Comparison of ENCODE assay signal across 7 cellular contexts in genomic region chr4:16484711-16485110, GRCh38.
"Had no signal": no experiment of that assay in that cellular context is flagged by ENCODE, and none has a peak within 500 bp of the region (broad histone marks: within the 10 kb centered on the region; RNA-seq: fewer than 3 reads in every experiment).

No MANE protein-coding gene starts in this region.

- H2AFZ ChIP-seq: GM23338 had no signal

- H3K4me1 Mint-ChIP-seq: GM23338, H9 had no signal

- H3K4me3 Mint-ChIP-seq: GM23338, H9 had no signal

- H3K4me3 ChIP-seq: GM23338 had no signal

- H3K4me2 ChIP-seq: GM23338 had no signal

- H3K27ac Mint-ChIP-seq: GM23338, H9 had no signal

- ATAC-seq: GM23338 had no signal

- FAIRE-seq: H1, H54, HTR-8/SVneo had no signal

- DNase-seq: H9, HCEC 1CT, IMR-90 had no signal
